ENCODE assay signal across 17 cellular contexts in the genomic region with DNA sequence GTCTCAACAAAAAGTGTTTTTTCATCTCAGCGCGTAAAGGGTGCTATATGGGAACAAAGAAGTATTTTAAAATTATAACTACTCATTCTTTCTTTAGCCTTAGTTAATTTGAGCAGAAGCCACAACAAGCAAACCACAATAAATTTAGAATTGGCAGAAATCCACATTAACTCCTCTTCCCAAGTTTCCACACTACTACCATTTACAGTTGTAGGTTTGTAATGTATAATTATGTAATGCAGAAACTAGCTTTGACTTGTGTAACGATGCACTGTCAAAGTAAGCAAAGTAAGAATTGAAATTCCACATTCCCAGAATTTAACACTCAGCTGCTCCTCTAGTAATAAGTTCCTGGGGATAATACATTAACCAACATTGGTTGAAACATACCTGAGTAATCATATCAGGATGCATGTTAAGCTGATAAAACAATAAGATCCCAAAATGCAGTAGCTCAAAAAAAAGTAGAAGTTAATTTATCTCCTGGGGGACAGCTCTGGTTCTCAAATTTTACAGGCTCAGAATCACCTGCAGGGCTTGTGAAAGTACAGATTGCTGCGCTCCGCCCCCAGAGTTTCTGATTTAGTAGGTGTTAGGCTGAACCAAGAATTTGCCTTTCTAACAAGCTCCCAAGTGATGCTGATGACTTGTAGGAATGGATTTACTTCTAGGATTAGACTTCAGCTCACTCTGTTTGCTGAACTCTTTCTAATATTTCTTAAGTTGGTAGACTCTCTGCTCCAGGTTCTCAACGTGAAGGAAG. TPM values are rescaled to one million over a fixed set of nuclear protein-coding genes. Genes with fewer than 3 reads are reported as not detected.
"Had no signal": no experiment of that assay in that cellular context is flagged by ENCODE, and none has a peak within 500 bp of the region (broad histone marks: within the 10 kb centered on the region; RNA-seq: fewer than 3 reads in every experiment).

No MANE protein-coding gene starts in this region.

- DNase-seq: activated CD4-positive, CD25-positive, alpha-beta regulatory T cell; activated effector memory CD4-positive, alpha-beta T cell treated with anti-CD3 and anti-CD28 coated beads, Interleukin-2, amount 50 U/mL, for 16 hours; activated T-cell treated with anti-CD3 and anti-CD28 coated beads, Interleukin-2, amount 50 U/mL, for 48 hours; adrenal gland; naive B cell; psoas muscle; right lobe of liver; stomach; testis; upper lobe of left lung had no signal

- H3K27ac Mint-ChIP-seq: activated naive CD4-positive, alpha-beta T cell treated with anti-CD3 and anti-CD28 coated beads, Interleukin-2, amount 50 U/mL, for 24 hours; naive B cell; neural progenitor cell had no signal

- H3K9me3 Mint-ChIP-seq: activated naive CD4-positive, alpha-beta T cell treated with anti-CD3 and anti-CD28 coated beads, Interleukin-2, amount 50 U/mL, for 24 hours; naive B cell; neural progenitor cell had no signal

- H3K4me3 Mint-ChIP-seq: activated naive CD4-positive, alpha-beta T cell treated with anti-CD3 and anti-CD28 coated beads, Interleukin-2, amount 50 U/mL, for 24 hours; naive B cell; neural progenitor cell had no signal

- H3K36me3 Mint-ChIP-seq: activated naive CD4-positive, alpha-beta T cell treated with anti-CD3 and anti-CD28 coated beads, Interleukin-2, amount 50 U/mL, for 24 hours; naive B cell; neural progenitor cell had no signal

- H3K4me1 Mint-ChIP-seq: activated naive CD4-positive, alpha-beta T cell treated with anti-CD3 and anti-CD28 coated beads, Interleukin-2, amount 50 U/mL, for 24 hours; naive B cell had no signal

- ATAC-seq: psoas muscle, right lobe of liver had no signal

RNA-seq across cellular contexts. Expression of a gene that starts 9.9 kb away (rescaled TPM):
- total RNA-seq: dermis microvascular lymphatic vessel endothelial cell, epithelial cell of proximal tubule, lung microvascular endothelial cell, osteocyte, psoas muscle, right lobe of liver had no signal
- polyA plus RNA-seq: psoas muscle had no signal

RNA-seq across cellular contexts. Expression of a gene that starts 43.4 kb away (rescaled TPM):
- total RNA-seq: adrenal gland, dermis microvascular lymphatic vessel endothelial cell, epithelial cell of proximal tubule, lung microvascular endothelial cell, mononuclear cell, osteocyte, psoas muscle, right lobe of liver, stomach, testis, upper lobe of left lung had no signal
- polyA plus RNA-seq: adrenal gland, psoas muscle had no signal
